ENCODE assay signal across 8 cellular contexts in the genomic region with DNA sequence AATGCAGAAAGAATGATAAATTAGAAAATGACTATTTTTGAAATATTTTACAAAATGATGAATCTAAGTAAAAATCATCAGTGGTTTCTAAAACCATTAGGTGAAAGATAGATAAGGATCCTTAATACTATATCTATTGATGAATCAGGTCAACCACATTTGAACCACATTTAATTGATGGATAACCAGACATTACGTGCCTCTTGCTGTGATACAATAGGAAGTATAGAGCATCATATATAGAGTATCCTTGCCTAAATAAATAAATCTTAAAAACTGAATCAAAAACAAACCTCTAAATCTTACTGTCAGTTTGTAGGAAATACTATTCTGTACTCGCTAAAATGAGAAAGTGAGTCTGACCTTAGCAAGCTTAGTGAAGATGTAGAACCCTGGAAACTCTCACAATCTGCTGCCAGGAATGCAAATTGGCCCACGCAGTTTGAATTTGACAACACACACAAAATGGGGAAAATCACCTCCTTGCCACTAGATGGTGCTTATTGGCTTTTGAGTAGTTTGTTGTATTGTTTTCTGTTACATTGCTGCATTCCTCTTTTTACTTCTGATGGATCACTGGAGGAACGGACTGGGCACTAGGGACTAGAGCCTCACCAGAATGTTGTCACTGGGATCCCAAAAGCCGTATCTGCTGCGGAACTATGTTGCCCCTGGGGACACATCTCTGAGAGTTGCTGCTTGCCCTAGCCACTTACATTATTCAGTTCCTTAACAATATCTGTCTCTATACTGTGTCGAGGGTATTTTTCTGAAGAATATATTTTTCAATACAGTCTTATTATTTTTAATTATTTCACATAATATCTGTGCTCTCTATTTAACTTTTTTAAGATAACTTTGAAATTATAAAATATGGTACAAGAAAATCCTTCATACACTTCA. TPM values are rescaled to one million over a fixed set of nuclear protein-coding genes. Genes with fewer than 3 reads are reported as not detected.
DNase-seq lines count a peak whose midpoint lies in the region; ATAC-seq and TF ChIP-seq lines count a peak whose summit lies in the region.

No MANE protein-coding gene starts in this region.

- no peak overlapping the region for H3K27ac Mint-ChIP-seq in stimulated activated naive CD8-positive, alpha-beta T cell treated with anti-CD3 and anti-CD28 coated beads, Interleukin-15, amount 100 ng/mL, for 72 hours

- H3K9me3 Mint-ChIP-seq in stimulated activated naive CD8-positive, alpha-beta T cell treated with anti-CD3 and anti-CD28 coated beads, Interleukin-15, amount 100 ng/mL, for 72 hours = no peaks in the 10 kb centered on the region

- H3K4me3 ChIP-seq in LNCaP clone FGC (ENCODE audit: low read depth, low read length) (no peak overlapping the region), choroid plexus epithelial cell (ENCODE audit: low read depth, low read length) (no peak overlapping the region)

- in situ Hi-C loops in SK-MEL-5 (cut with HindIII; ENCODE audit: low pct_unique_long_range_greater_than_20kb, low sequenced_read_pairs) = no loop called here

- TF ChIP-seq CTCF in LNCaP clone FGC (IDR thresholded peaks at IDR 0.05; ENCODE audit: control insufficient read depth, extremely low read depth, insufficient read depth) = peak; percentile 86
- TF ChIP-seq CTCF in choroid plexus epithelial cell (conservative IDR thresholded peaks at IDR 0.05; ENCODE audit: low read depth, low read length) = peak; percentile 83

- peak; percentile 53 for ATAC-seq in stimulated activated naive CD8-positive, alpha-beta T cell treated with anti-CD3 and anti-CD28 coated beads, Interleukin-15, amount 100 ng/mL, for 72 hours
- ATAC-seq in stimulated activated naive CD8-positive, alpha-beta T cell treated with anti-CD3 and anti-CD28 coated beads, Interleukin-15, Interleukin-2, amounts not matched to agents 100 U/mL and 50 U/mL, for 24 hours = no peak
- peak; percentile 55 for ATAC-seq in GM21737 (IDR thresholded peaks at IDR 0.05; ENCODE audit: unreplicated experiment)

- H3K4me3 Mint-ChIP-seq in stimulated activated naive CD8-positive, alpha-beta T cell treated with anti-CD3 and anti-CD28 coated beads, Interleukin-15, amount 100 ng/mL, for 72 hours = no peak overlapping the region

- peak in 1 of 2 donors; percentile 5 for DNase-seq in stimulated activated naive CD8-positive, alpha-beta T cell treated with anti-CD3 and anti-CD28 coated beads, Interleukin-15, amount 100 ng/mL, for 72 hours
- no peak for DNase-seq in stimulated activated naive CD8-positive, alpha-beta T cell treated with anti-CD3 and anti-CD28 coated beads, Interleukin-15, Interleukin-2, amounts not matched to agents 100 U/mL and 50 U/mL, for 24 hours
- DNase-seq in LNCaP clone FGC (ENCODE audit: low read depth) (peak; percentile 41), SK-MEL-5 (ENCODE audit: low read depth, low spot score) (peak; percentile 77), choroid plexus epithelial cell (ENCODE audit: low read depth) (peak; percentile 85), mucosa of gallbladder (ENCODE audit: low spot score) (peak; percentile 19), cerebellar nuclear complex (lab: John Stamatoyannopoulos, UW) (no peak)

- peaks cover 7% of the 10 kb centered on the region for H3K4me1 Mint-ChIP-seq in stimulated activated naive CD8-positive, alpha-beta T cell treated with anti-CD3 and anti-CD28 coated beads, Interleukin-15, amount 100 ng/mL, for 72 hours

- no peaks in the 10 kb centered on the region for H3K27me3 Mint-ChIP-seq in stimulated activated naive CD8-positive, alpha-beta T cell treated with anti-CD3 and anti-CD28 coated beads, Interleukin-15, amount 100 ng/mL, for 72 hours

RNA-seq across cellular contexts. Expression of a gene that starts 25.4 kb away (rescaled TPM):
- total RNA-seq in SK-MEL-5 (2014; rRNA removed; shearing (Covaris generic)) = 22.0 and 36.6 TPM in 2 replicates
- polyA plus RNA-seq in SK-MEL-5 (2015; cell fraction: cytosol; rRNA removed) = 34.3 and 39.9 TPM in 2 replicates
- 4.4 and 33.8 TPM in 2 replicates for polyA plus RNA-seq in SK-MEL-5 (2015; cell fraction: nucleus; rRNA removed)
- total RNA-seq in mucosa of gallbladder = 91.4 TPM

RNA-seq across cellular contexts. Expression of a gene that starts 46.3 kb away (rescaled TPM):
- total RNA-seq in SK-MEL-5 (2014; rRNA removed; shearing (Covaris generic)) = 2.2 and 2.9 TPM in 2 replicates
- polyA plus RNA-seq in SK-MEL-5 (2015; cell fraction: cytosol; rRNA removed) = 1.0 and 1.1 TPM in 2 replicates
- polyA plus RNA-seq in SK-MEL-5 (2015; cell fraction: nucleus; rRNA removed) = 2.1 and 3.8 TPM in 2 replicates
- 3.8 TPM for total RNA-seq in mucosa of gallbladder

Comparison
In these comparisons a context has a peak if more than half of its experiments do, and no peak if none do; other contexts are left out.
1. DNase-seq: peak in LNCaP clone FGC (single experiment), SK-MEL-5 (single experiment), choroid plexus epithelial cell (single experiment) and mucosa of gallbladder (single experiment); none in stimulated activated naive CD8-positive, alpha-beta T cell treated with anti-CD3 and anti-CD28 coated beads, Interleukin-15, Interleukin-2, amounts not matched to agents 100 U/mL and 50 U/mL, for 24 hours (single experiment) and cerebellar nuclear complex (0 of 2).